Comparison of ENCODE assay signal across 8 cellular contexts in the genomic region with DNA sequence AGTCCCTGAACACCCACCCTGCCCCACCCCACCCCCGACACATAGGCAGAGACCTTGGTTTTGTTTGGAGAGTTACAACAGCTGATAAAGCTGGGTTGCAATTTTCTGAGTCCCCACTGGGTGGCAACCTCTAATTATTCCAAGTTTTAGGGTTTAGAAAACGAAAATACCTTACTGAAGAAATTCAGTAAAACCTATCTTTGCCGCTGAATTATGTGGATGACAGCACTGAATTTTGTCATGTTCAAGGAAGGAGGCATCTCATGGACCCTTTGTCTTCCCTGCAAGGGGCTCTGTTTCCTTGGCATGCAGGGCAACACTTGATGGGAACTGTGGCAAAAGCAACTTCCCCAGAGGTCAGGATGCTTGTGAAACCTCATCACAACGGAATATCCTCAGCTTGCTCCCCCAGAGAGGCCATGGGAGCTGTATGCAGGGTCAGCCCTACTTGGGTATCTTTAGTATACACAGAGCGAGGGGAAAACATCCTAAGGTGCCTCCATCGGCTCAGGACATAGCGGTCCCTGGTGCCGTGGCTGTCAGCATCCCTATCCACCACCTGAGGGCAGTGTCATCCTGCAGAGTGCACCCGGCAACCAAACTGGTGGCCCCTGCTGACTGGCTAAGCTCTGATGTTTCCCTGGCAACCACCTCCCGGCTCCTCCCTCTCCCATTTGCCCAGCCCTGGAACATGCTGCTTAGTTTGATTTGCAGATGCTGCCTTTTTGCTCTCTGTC.
DNase-seq lines count a peak whose midpoint lies in the region; ATAC-seq, FAIRE-seq and TF ChIP-seq lines count a peak whose summit lies in the region.

No MANE protein-coding gene starts in this region.

- TF ChIP-seq CTCF in colonic mucosa (IDR thresholded peaks at IDR 0.05) (peak; percentile 77), left lung (IDR thresholded peaks at IDR 0.05) (peak; percentile 86 to 87)

- H3K9ac ChIP-seq in colonic mucosa (ENCODE audit: low read depth in 2 of 2, low read length in 2 of 2): no peak overlapping the region

- no peaks in the 10 kb centered on the region for H3K4me1 ChIP-seq in colonic mucosa
- no peaks in the 10 kb centered on the region for H3K4me1 ChIP-seq in left lung

- H3K4me3 ChIP-seq in colonic mucosa (no peak overlapping the region), left lung (no peak overlapping the region)

- H3K9me3 ChIP-seq in colonic mucosa (no peaks in the 10 kb centered on the region), left lung (peaks cover 0 to 11% of the 10 kb centered on the region in 2 donors)

- DNase-seq in NCI-H345 treated with DMSO at 0.1 percent for 48 hours (lab: John Stamatoyannopoulos, UW; ENCODE audit: unreplicated experiment): peak; percentile 90
- peak; percentile 88 for DNase-seq in activated CD4-positive, alpha-beta T cell treated with anti-CD3 and anti-CD28 coated beads for 48 hours
- peak; percentile 83 for DNase-seq in colonic mucosa
- peak; percentile 91 for DNase-seq in left lung
- peak; percentile 59 to 63 (median 62) for DNase-seq in stimulated activated CD4-positive, alpha-beta T cell treated with anti-CD3 and anti-CD28 coated beads, TNF-alpha, amount 100 ng/mL, for 1 hour (ENCODE audit: low read depth in 3 of 3, low spot score in 1 of 3)

- no peak overlapping the region for H3K27ac ChIP-seq in colonic mucosa
- H3K27ac ChIP-seq in left lung: no peak overlapping the region

- ATAC-seq in GM18502 (IDR thresholded peaks at IDR 0.05; ENCODE audit: poor library complexity, unreplicated experiment): peak; percentile 78
- peak; percentile 85 for ATAC-seq in HG03159 (IDR thresholded peaks at IDR 0.05; ENCODE audit: unreplicated experiment)
- ATAC-seq in left lung: peak; percentile 99

- no peaks in the 10 kb centered on the region for H3K27me3 ChIP-seq in colonic mucosa
- H3K27me3 ChIP-seq in left lung: no peaks in the 10 kb centered on the region

- H3K36me3 ChIP-seq in colonic mucosa (no peaks in the 10 kb centered on the region), left lung (no peaks in the 10 kb centered on the region)

- peak; percentile 88 for FAIRE-seq in A204.1 (lab: Jason Lieb, UNC)

- intact Hi-C loops in colonic mucosa (cut with DNase I) (loop anchor here (2.0 kb wide), 1 partner anchor 289 kb away; no protein-coding TSS in a partner anchor), left lung (cut with DNase I) (loop anchor here in 1 of 2 donors (10.0 kb wide), 1 partner anchor 275 kb away; no protein-coding TSS in a partner anchor)
